ENCODE assay signal across 16 cellular contexts in the genomic region with DNA sequence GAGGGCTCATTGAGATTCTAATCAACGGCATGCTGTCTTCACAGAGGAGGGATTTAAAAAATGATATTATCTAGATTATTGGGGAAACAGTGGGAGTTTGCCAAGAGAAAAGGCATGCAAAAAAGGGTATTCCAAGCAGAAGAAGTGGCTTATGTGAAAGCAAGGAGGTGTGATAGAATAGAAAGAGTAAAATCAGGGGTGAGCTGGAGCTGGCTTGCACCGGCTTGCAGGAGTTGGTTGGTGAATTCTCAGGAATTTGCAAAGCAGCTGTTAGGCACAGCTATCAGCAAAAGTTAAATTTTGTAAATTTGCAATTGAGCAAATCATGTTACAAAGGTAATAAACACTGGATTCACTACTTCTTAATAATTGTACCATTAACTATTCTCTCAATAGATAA.
DNase-seq lines count a peak whose midpoint lies in the region; FAIRE-seq and TF ChIP-seq lines count a peak whose summit lies in the region.
"Had no signal": no experiment of that assay in that cellular context is flagged by ENCODE, and none has a peak within 500 bp of the region (broad histone marks: within the 10 kb centered on the region; RNA-seq: fewer than 3 reads in every experiment).

No MANE protein-coding gene starts in this region.

- H3K4me1 ChIP-seq in HUES48 (ENCODE audit: control insufficient read depth, insufficient read depth, low read length): peaks cover 18% of the 10 kb centered on the region
- H3K4me1 ChIP-seq in H1 (replicated peaks in 1 of 4; ENCODE audit: control insufficient read depth in 3 of 4, insufficient read depth in 4 of 4, low read length in 3 of 4): peaks cover 8 to 24% (median 14%) of the 10 kb centered on the region in 4 experiments
- peaks cover 11% of the 10 kb centered on the region for H3K4me1 ChIP-seq in neural progenitor cell

- peaks cover 34% of the 10 kb centered on the region for H3K27me3 Mint-ChIP-seq in neural progenitor cell (ENCODE audit: insufficient read depth, low read depth)

- H3K27me3 ChIP-seq in HUES48 (ENCODE audit: control insufficient read depth, insufficient read depth, low read length): no peaks in the 10 kb centered on the region
- no peaks in the 10 kb centered on the region; a peak in 1 of 7 replicates for H3K27me3 ChIP-seq in H1 (replicated peaks in 1 of 4; ENCODE audit: control insufficient read depth in 3 of 4, extremely low read depth in 1 of 4, insufficient read depth in 3 of 4, low read length in 3 of 4)
- peaks cover 83% of the 10 kb centered on the region for H3K27me3 ChIP-seq in neural progenitor cell

- no peak overlapping the region for H4K91ac ChIP-seq in H1 (replicated peaks; ENCODE audit: insufficient read length, low read length)

- H3K4me2 ChIP-seq in H1 (ENCODE audit: insufficient read depth in 1 of 2, low read depth in 2 of 2, low read length in 2 of 2) (no peak overlapping the region), neural progenitor cell (peak overlapping the region; percentile 13)

- no peak overlapping the region for H4K8ac ChIP-seq in H1 (ENCODE audit: extremely low read depth, insufficient read depth, low read length)

- H3K9ac ChIP-seq in HUES48 (ENCODE audit: low read depth, low read length): no peak overlapping the region
- H3K9ac ChIP-seq in H1 (replicated peaks in 1 of 4; ENCODE audit: extremely low read depth in 1 of 4, low read depth in 3 of 4, low read length in 3 of 4): no peak overlapping the region
- H3K9ac ChIP-seq in neural progenitor cell: no peak overlapping the region

- POLR2A ChIA-PET in H1 (lab: Charles Lee; ENCODE audit: partially characterized antibody): interaction anchor here (1.1 to 1.6 kb wide), 2 partner anchors 24 to 28 kb away, joined by 3 to 4 read pairs; no protein-coding TSS in a partner anchor

- no peak overlapping the region for H2BK120ac ChIP-seq in H1 (replicated peaks; ENCODE audit: low read depth, low read length)

- no peak overlapping the region for H2BK12ac ChIP-seq in H1 (ENCODE audit: low read depth, low read length)

- peak overlapping the region; percentile 13 for H3K27ac ChIP-seq in HUES48 (ENCODE audit: low read depth, low read length)
- no peak overlapping the region for H3K27ac ChIP-seq in H1 (ENCODE audit: low read depth, low read length)
- H3K27ac ChIP-seq in neural progenitor cell: no peak overlapping the region
- H3K27ac ChIP-seq: 22Rv1 had no signal

- H3K4me3 ChIP-seq in HUES48 (ENCODE audit: low read depth, low read length) (no peak overlapping the region), H1 (ENCODE audit: extremely low read depth in 1 of 4, insufficient read depth in 2 of 4, low read depth in 3 of 4, low read length in 4 of 4) (no peak overlapping the region), neural progenitor cell (no peak overlapping the region)

- peaks cover 41% of the 10 kb centered on the region for H3K4me1 Mint-ChIP-seq in neural progenitor cell
- H3K4me1 Mint-ChIP-seq: CD8-positive, alpha-beta memory T cell had no signal

- no peak for TF ChIP-seq RAD21 in H1 (IDR thresholded peaks at IDR 0.05 in 1 of 2, conservative IDR thresholded peaks at IDR 0.05 in 1 of 2; ENCODE audit: low read depth in 2 of 2, low read length in 2 of 2)

- H3K79me2 ChIP-seq in H1 (ENCODE audit: control insufficient read depth in 1 of 2, insufficient read depth in 2 of 2, low read length in 2 of 2) (no peaks in the 10 kb centered on the region), neural progenitor cell (ENCODE audit: low read depth) (no peaks in the 10 kb centered on the region)

- H4K20me1 ChIP-seq in H1 (replicated peaks in 1 of 2; ENCODE audit: control insufficient read depth in 1 of 2, insufficient read depth in 2 of 2, low read length in 2 of 2) (no peaks in the 10 kb centered on the region), neural progenitor cell (ENCODE audit: low read depth) (peaks cover 37% of the 10 kb centered on the region)

- H3F3A ChIP-seq in neural progenitor cell (ENCODE audit: low read depth): peaks cover 10% of the 10 kb centered on the region

- H3K36me3 ChIP-seq in HUES48 (ENCODE audit: control insufficient read depth, insufficient read depth, low read length) (no peaks in the 10 kb centered on the region), H1 (ENCODE audit: control insufficient read depth in 2 of 4, insufficient read depth in 4 of 4, low read length in 3 of 4) (no peaks in the 10 kb centered on the region), neural progenitor cell (no peaks in the 10 kb centered on the region)

- no peak overlapping the region for H4K5ac ChIP-seq in H1 (ENCODE audit: insufficient read length, low read depth, low read length)

- no peaks in the 10 kb centered on the region for H3K9me3 ChIP-seq in HUES48 (ENCODE audit: control insufficient read depth, insufficient read depth, low read length)
- no peaks in the 10 kb centered on the region for H3K9me3 ChIP-seq in H1 (ENCODE audit: insufficient read depth in 2 of 2, low read depth in 1 of 2, low read length in 1 of 2)
- H3K9me3 ChIP-seq in neural progenitor cell (ENCODE audit: low read depth): no peaks in the 10 kb centered on the region

- TF ChIP-seq POLR2A in H1 (IDR thresholded peaks at IDR 0.05; ENCODE audit: control extremely low read depth in 1 of 2, low read depth in 2 of 2, low read length in 2 of 2): no peak

- H3K18ac ChIP-seq in H1 (ENCODE audit: extremely low read depth, low read length): no peak overlapping the region

- H2BK5ac ChIP-seq in H1 (ENCODE audit: low read depth, low read length): no peak overlapping the region

- no peak for TF ChIP-seq EP300 in H1 (IDR thresholded peaks at IDR 0.05; ENCODE audit: borderline replicate concordance in 1 of 2, low read depth in 2 of 2, low read length in 2 of 2)

- no peak overlapping the region for H2BK15ac ChIP-seq in H1 (ENCODE audit: low read length)

- H3K9me3 Mint-ChIP-seq in neural progenitor cell: peaks cover 3% of the 10 kb centered on the region
- H3K9me3 Mint-ChIP-seq: CD8-positive, alpha-beta memory T cell; HFFc6 had no signal

- H3K36me3 Mint-ChIP-seq in neural progenitor cell: no peaks in the 10 kb centered on the region
- H3K36me3 Mint-ChIP-seq: CD8-positive, alpha-beta memory T cell had no signal

- peak overlapping the region; percentile 15 for H3K27ac Mint-ChIP-seq in neural progenitor cell
- H3K27ac Mint-ChIP-seq: CD8-positive, alpha-beta memory T cell; HFFc6 had no signal

- no peak overlapping the region for H3K14ac ChIP-seq in H1 (ENCODE audit: insufficient read length)

- CTCF ChIA-PET in H1 (lab: Charles Lee; ENCODE audit: partially characterized antibody): interaction anchor here (0.6 to 2.7 kb wide), 10 partner anchors 19 to 604 kb away, joined by 3 to 12 read pairs (median 4); no protein-coding TSS in a partner anchor

- H3K4ac ChIP-seq in H1 (replicated peaks; ENCODE audit: insufficient read length, low read depth, low read length): no peak overlapping the region

- WGBS in H1 (ENCODE audit: extremely low coverage in 1 of 2, insufficient coverage in 1 of 2, insufficient read length in 1 of 2, insufficient replicate concordance in 2 of 2, low coverage in 1 of 2, low lambda C conversion rate in 2 of 2, missing lambda C conversion rate in 1 of 2), 2 experiments: 58% methylated on average over 2 of the region's 2 CpGs; no CpG with 5 or more reads in 1 of the 2 experiments

- peaks cover 8% of the 10 kb centered on the region; the same call in 1 of the 2 replicates for H3K23me2 ChIP-seq in H1 (ENCODE audit: low read depth, low read length)

- peak; percentile 19 for FAIRE-seq in H1 (lab: Jason Lieb, UNC)
- FAIRE-seq: GM12891 had no signal

- no peaks in the 10 kb centered on the region for H3K79me1 ChIP-seq in H1 (ENCODE audit: low read depth, low read length)

- no peak overlapping the region for H3K23ac ChIP-seq in H1 (ENCODE audit: insufficient read length)

- TF ChIP-seq CTCF in H1 (IDR thresholded peaks at IDR 0.05; ENCODE audit: control extremely low read depth in 1 of 3, insufficient read depth in 1 of 3, low read depth in 1 of 3, low read length in 3 of 3) (no peak), neural progenitor cell (IDR thresholded peaks at IDR 0.05) (no peak)

- H2AFZ ChIP-seq in H1 (ENCODE audit: low read length) (no peak overlapping the region), neural progenitor cell (replicated peaks) (no peak overlapping the region)

- no peak overlapping the region for H2AK5ac ChIP-seq in H1 (ENCODE audit: low read depth, low read length)

- H2BK20ac ChIP-seq in H1 (ENCODE audit: low read length): no peak overlapping the region

- DNase-seq in DMS 273 (lab: John Stamatoyannopoulos, UW; ENCODE audit: unreplicated experiment) (peak; percentile 39), DMS 273 treated with DMSO at 0.1 percent for 48 hours (lab: John Stamatoyannopoulos, UW) (no peak), H1 (ENCODE audit: low read depth in 1 of 2, low spot score in 2 of 2) (no peak), neural progenitor cell (ENCODE audit: low spot score) (no peak), NCI-H510A (lab: John Stamatoyannopoulos, UW) (no peak), T1000 (lab: John Stamatoyannopoulos, UW) (no peak), cerebellar cortex (ENCODE audit: low spot score) (no peak)
- DNase-seq: CD8-positive, alpha-beta memory T cell; DMS79 treated with DMSO at 0.1 percent for 48 hours; EL; GOT3; HCEC 1CT; HFFc6 had no signal

- no peak overlapping the region for H3K56ac ChIP-seq in H1 (replicated peaks; ENCODE audit: insufficient read length, low read depth, low read length)

- no peak overlapping the region for H3K4me3 Mint-ChIP-seq in neural progenitor cell
- H3K4me3 Mint-ChIP-seq: CD8-positive, alpha-beta memory T cell; HFFc6 had no signal

TF ChIP-seq in H1, 55 proteins besides CTCF, POLR2A, EP300 and RAD21 (continues in another document):
- TF ChIP-seq SP4 (IDR thresholded peaks at IDR 0.05; ENCODE audit: low read length) (no peak), GABPA (IDR thresholded peaks at IDR 0.05; ENCODE audit: borderline replicate concordance, insufficient read depth, low read length) (no peak), ZNF274 (IDR thresholded peaks at IDR 0.05; ENCODE audit: borderline replicate concordance, extremely low read depth, low read length) (no peak), KDM4A (IDR thresholded peaks at IDR 0.05; ENCODE audit: low read depth, low read length, severe bottlenecking) (no peak), GTF2F1 (IDR thresholded peaks at IDR 0.05; ENCODE audit: borderline replicate concordance, low read depth, low read length) (no peak), TAF7 (optimal IDR thresholded peaks at IDR 0.05; ENCODE audit: borderline replicate concordance, low read depth, low read length) (no peak)
- TF ChIP-seq, protein P1, sequence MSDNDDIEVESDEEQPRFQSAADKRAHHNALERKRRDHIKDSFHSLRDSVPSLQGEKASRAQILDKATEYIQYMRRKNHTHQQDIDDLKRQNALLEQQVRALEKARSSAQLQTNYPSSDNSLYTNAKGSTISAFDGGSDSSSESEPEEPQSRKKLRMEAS (IDR thresholded peaks at IDR 0.05): no peak
